ENCODE assay signal across 8 cellular contexts in the genomic region with DNA sequence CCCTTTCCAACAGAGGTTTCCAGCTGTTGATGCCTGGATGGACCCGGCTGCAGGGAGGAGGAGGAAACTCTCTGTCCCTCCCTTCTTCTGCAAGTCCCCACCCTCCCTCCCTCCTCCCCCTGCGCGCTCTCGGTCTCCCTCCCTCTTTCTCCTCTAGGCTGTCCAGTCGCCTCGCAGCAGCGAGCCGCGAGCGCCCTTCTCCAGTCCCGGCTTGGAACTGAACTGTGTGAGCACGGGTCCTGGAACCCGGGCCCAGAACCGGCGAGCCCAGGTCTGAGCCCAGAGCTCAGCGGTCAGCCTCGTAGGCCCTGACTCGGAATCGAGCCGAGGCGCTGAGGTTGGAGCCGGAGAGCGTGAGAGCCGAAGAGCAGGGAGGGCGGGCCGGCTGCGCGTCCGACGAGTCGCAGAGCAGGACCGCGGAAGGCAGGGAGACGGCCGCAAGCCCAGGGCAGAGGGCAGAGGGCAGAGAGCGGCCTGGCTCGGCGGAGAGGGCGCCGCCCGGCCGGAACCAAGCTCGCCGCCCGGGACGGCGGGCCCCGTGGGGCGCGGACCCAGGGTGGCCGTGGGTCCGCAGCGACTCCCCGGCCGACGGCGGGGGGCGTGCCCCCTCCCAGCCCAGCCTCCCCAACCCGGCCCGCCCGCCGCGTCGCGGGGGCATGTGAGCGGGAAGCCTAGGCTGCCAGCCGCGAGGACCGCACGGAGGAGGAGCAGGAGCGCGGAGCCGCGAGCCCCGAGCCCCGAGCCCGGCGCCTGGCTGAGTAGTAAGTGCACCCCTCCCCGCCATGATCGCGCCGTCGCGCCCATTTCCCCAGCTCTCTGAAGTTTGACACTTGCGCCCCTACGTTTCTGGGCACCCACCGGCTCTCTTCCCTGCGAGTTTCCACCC. TPM values are rescaled to one million over a fixed set of nuclear protein-coding genes. Genes with fewer than 3 reads are reported as not detected.
A peak's percentile ranks its signal among the peaks of the same experiment; 100 is the strongest.
DNase-seq lines count a peak whose midpoint lies in the region; ATAC-seq, FAIRE-seq and TF ChIP-seq lines count a peak whose summit lies in the region.

A gene (plus strand): TSS at position 165 of the 886 bp plus-strand sequence. CDS start 39,801 bp downstream, outside the sequence.

- TF ChIP-seq POLR2A in K562 (conservative IDR thresholded peaks at IDR 0.05): no peak
- TF ChIP-seq POLR2A in ovary (IDR thresholded peaks at IDR 0.05): peak; percentile 91

- no peak within 1 kb of the TSS for H3K27ac ChIP-seq in CD4-positive, alpha-beta T cell (ENCODE audit: low read depth, low read length)
- H3K27ac ChIP-seq in K562 (ENCODE audit: extremely low read depth, low read depth, low read length) (no peak within 1 kb of the TSS), right cardiac atrium (ENCODE audit: low read length) (peak within 1 kb of the TSS; percentile 86), ovary (peak within 1 kb of the TSS; percentile 87 to 89)

- H3K4me1 Mint-ChIP-seq in CD4-positive, alpha-beta T cell (ENCODE audit: low read depth): peaks cover 13% of the 10 kb centered on the region

- CTCF ChIA-PET in CD4-positive, alpha-beta T cell (lab: Charles Lee): no interaction called here
- CTCF ChIA-PET in K562 (lab: Yijun Ruan, JAX; ENCODE audit: low intra/inter-chr PET ratio): no interaction called here

- H3K79me2 ChIP-seq in K562 (ENCODE audit: control insufficient read depth, insufficient read depth, low read length): no peaks in the 10 kb centered on the region

- H3K9ac ChIP-seq in K562 (ENCODE audit: insufficient read depth in 1 of 2, low read depth in 2 of 2, low read length in 2 of 2): peak within 1 kb of the TSS in 1 of 2 experiments; percentile 66; a peak in 2 of 4 replicates

- in situ Hi-C loops in K562 (cut with MboI): no loop called here

- H3K27ac Mint-ChIP-seq in CD4-positive, alpha-beta T cell: no peak within 1 kb of the TSS

- peak within 1 kb of the TSS; percentile 35 for H3K4me3 ChIP-seq in K562
- H3K4me3 ChIP-seq in right cardiac atrium (ENCODE audit: low read length): peak within 1 kb of the TSS; percentile 89
- H3K4me3 ChIP-seq in ovary: peak within 1 kb of the TSS; percentile 70

- TF ChIP-seq CTCF in CD4-positive, alpha-beta T cell (IDR thresholded peaks at IDR 0.05): no peak
- TF ChIP-seq CTCF in K562 (IDR thresholded peaks at IDR 0.05 in 2 of 3, conservative IDR thresholded peaks at IDR 0.05 in 1 of 3; ENCODE audit: insufficient read depth in 2 of 3, low read depth in 1 of 3, low read length in 3 of 3) (peak in 1 of 3 experiments; percentile 42; a peak in 2 of 6 replicates), ovary (IDR thresholded peaks at IDR 0.05) (peak in 1 of 3 donors; percentile 15)

- H3K4me2 ChIP-seq in K562 (ENCODE audit: insufficient read depth, low read length): peak within 1 kb of the TSS; percentile 53; the same call in 1 of the 2 replicates

- H3K27me3 Mint-ChIP-seq in CD4-positive, alpha-beta T cell: peaks cover 95% of the 10 kb centered on the region

- H3K4me1 ChIP-seq in K562 (replicated peaks in 1 of 2; ENCODE audit: control insufficient read depth in 2 of 2, insufficient read depth in 2 of 2, low read length in 2 of 2) (peaks cover 0 to 23% of the 10 kb centered on the region in 2 experiments; a peak in 2 of 5 replicates), right cardiac atrium (ENCODE audit: control insufficient read depth, insufficient read depth, low read length) (peaks cover 4% of the 10 kb centered on the region), ovary (ENCODE audit: insufficient read depth) (peaks cover 5% of the 10 kb centered on the region)

- no TSS peak for BruUV-seq in K562 (replicated peaks; lab: Mats Ljungman, UMichigan)

- H3K27me3 ChIP-seq in CD4-positive, alpha-beta T cell (ENCODE audit: control insufficient read depth, insufficient read depth, low read length): peaks cover 34% of the 10 kb centered on the region
- H3K27me3 ChIP-seq in K562 (ENCODE audit: control insufficient read depth in 2 of 2, insufficient read depth in 2 of 2, low read length in 2 of 2) (peaks cover 24 to 79% of the 10 kb centered on the region in 2 experiments; a peak in 3 of 5 replicates), right cardiac atrium (ENCODE audit: control insufficient read depth, insufficient read depth) (no peaks in the 10 kb centered on the region), ovary (no peaks in the 10 kb centered on the region)

- no peaks in the 10 kb centered on the region for H3K36me3 Mint-ChIP-seq in CD4-positive, alpha-beta T cell (ENCODE audit: low read depth)

- no peaks in the 10 kb centered on the region for H3K9me1 ChIP-seq in K562 (ENCODE audit: control insufficient read depth, insufficient read depth, low read length)

- no peak for FAIRE-seq in K562 (lab: Jason Lieb, UNC)

- TF ChIP-seq EP300 in K562 (IDR thresholded peaks at IDR 0.05; ENCODE audit: low read length) (no peak), ovary (IDR thresholded peaks at IDR 0.05) (no peak)

- H3K4me3 Mint-ChIP-seq in CD4-positive, alpha-beta T cell: peak within 1 kb of the TSS; percentile 84

- H3K9me3 ChIP-seq in CD4-positive, alpha-beta T cell (ENCODE audit: control insufficient read depth, low read length): no peaks in the 10 kb centered on the region
- no peaks in the 10 kb centered on the region for H3K9me3 ChIP-seq in K562 (replicated peaks; ENCODE audit: control insufficient read depth, insufficient read depth, low read depth, low read length)
- H3K9me3 ChIP-seq in right cardiac atrium (ENCODE audit: control insufficient read depth, low read length): no peaks in the 10 kb centered on the region
- no peaks in the 10 kb centered on the region for H3K9me3 ChIP-seq in ovary

- peaks cover 6% of the 10 kb centered on the region; the same call in 1 of the 2 replicates for H4K20me1 ChIP-seq in K562 (replicated peaks; ENCODE audit: control insufficient read depth, insufficient read depth, low read length)

- 10% methylated on average over 43 of the region's 88 CpGs for WGBS in K562 (ENCODE audit: insufficient coverage, low coverage, missing lambda C conversion rate)
- WGBS in right cardiac atrium: under 1% methylated on average over 88 of the region's 88 CpGs
- WGBS in ovary, 3 donors: 0 to 1% (median 0%) methylated on average over 46 to 88 of the region's 88 CpGs

- 0 out of 4 replicates have a peak, but pooled peaks of 1 of the 2 experiments have one; percentile 24 for TF ChIP-seq RAD21 in K562 (CRISPR knock-in tag; conservative IDR thresholded peaks at IDR 0.05 in 1 of 2, IDR thresholded peaks at IDR 0.05 in 1 of 2)

- H3K9me3 Mint-ChIP-seq in CD4-positive, alpha-beta T cell: peaks cover 2% of the 10 kb centered on the region

- intact Hi-C loops in CD4-positive, alpha-beta T cell (cut with DNase I, micrococcal nuclease): no loop called here
- intact Hi-C loops in K562 (cut with micrococcal nuclease): no loop called here
- intact Hi-C loops in right cardiac atrium (cut with DNase I): loop anchor here in 1 of 4 donors (5.0 kb wide), 1 partner anchor 54 kb away; no protein-coding TSS in a partner anchor
- intact Hi-C loops in ovary (cut with DNase I): loop anchor here in 1 of 4 donors (10.0 kb wide), 1 partner anchor 52 kb away; no protein-coding TSS in a partner anchor

- POLR2A ChIA-PET in CD4-positive, alpha-beta T cell (lab: Charles Lee): no interaction called here
- POLR2A ChIA-PET in K562 (lab: Yijun Ruan, JAX): interaction anchor here (1.1 kb wide), 1 partner anchor 27 kb away, joined by 3 read pairs; no protein-coding TSS in a partner anchor

- peak; percentile 34 for ATAC-seq in CD4-positive, alpha-beta T cell (ENCODE audit: poor library complexity)
- ATAC-seq in K562 (peak; percentile 96), right cardiac atrium (peak; percentile 84 to 89), GM18498 (IDR thresholded peaks at IDR 0.05; ENCODE audit: unreplicated experiment) (no peak), GM21576 (IDR thresholded peaks at IDR 0.05; ENCODE audit: unreplicated experiment) (no peak)

- H3K36me3 ChIP-seq in K562 (ENCODE audit: control insufficient read depth, insufficient read depth, low read length) (no peaks in the 10 kb centered on the region), ovary (no peaks in the 10 kb centered on the region)

- peak within 1 kb of the TSS; percentile 74 for H2AFZ ChIP-seq in K562 (ENCODE audit: low read depth, low read length)

- DNase-seq in CD4-positive, alpha-beta T cell: no peak
- DNase-seq in HuH-7.5 (ENCODE audit: low spot score) (peak; percentile 89), RKO (ENCODE audit: low spot score) (peak; percentile 84), K562 (ENCODE audit: extremely low read depth in 1 of 4, low spot score in 3 of 4) (peak; percentile 67 to 74 (median 70)), right cardiac atrium (peak; percentile 89 to 96 (median 95)), ovary (peak; percentile 84 to 89 (median 88))

RNA-seq across cellular contexts. Expression of the gene that starts here (rescaled TPM):
- total RNA-seq in CD4-positive, alpha-beta T cell: 1 to 10 TPM; 1.8 to 1.9 TPM
- total RNA-seq in K562 (2011; cell fraction: chromatin; rRNA removed; ENCODE audit: low replicate concordance): 0.12 TPM in 1 of 2 replicates, not detected in the other
- total RNA-seq in K562 (2011; cell fraction: nucleolus; rRNA removed): 0.13 TPM in 1 of 2 replicates, not detected in the other
- not detected in 2 replicates for total RNA-seq in K562 (2011; cell fraction: nucleoplasm; rRNA removed)
- not detected in 2 replicates for total RNA-seq in K562 (2014; rRNA removed)
- not detected in 2 replicates for total RNA-seq in K562 (2014; rRNA removed; fragmentation: Illumina TruSeq; extraction: Trizol)
- not detected in 2 replicates for total RNA-seq in K562 (2015; rRNA removed; fragmentation: Illumina TruSeq; extraction: Trizol)
- total RNA-seq in K562 (2021): 0.25 and 0.35 TPM in 2 replicates
- 0.06 and 0.11 TPM in 2 replicates for polyA plus RNA-seq in K562 (2011; rRNA removed)
- 0.10 and 0.16 TPM in 2 replicates for polyA plus RNA-seq in K562 (2011; cell fraction: cytosol; rRNA removed)
- 0.13 and 0.31 TPM in 2 replicates for polyA plus RNA-seq in K562 (2011; cell fraction: nucleus; rRNA removed)
- 0.08 and 0.32 TPM in 2 replicates for polyA plus RNA-seq in K562 (2012)
- polyA plus RNA-seq in K562 (2014; fragmentation: Illumina TruSeq; extraction: Trizol): 0.03 TPM in 1 of 2 replicates, not detected in the other
- polyA plus RNA-seq in K562 (2014; fragmentation: Nextera tagmentation; extraction: Ambion mirVana): not detected
- polyA plus RNA-seq in K562 (2014; rRNA removed): 0.07 TPM in 1 of 2 replicates, not detected in the other
- polyA minus RNA-seq in K562 (2011; rRNA and poly(A)+ RNA removed): 0.11 and 0.21 TPM in 2 replicates
- 2.0 TPM in 1 of 2 replicates, not detected in the other for polyA minus RNA-seq in K562 (2011; cell fraction: cytosol; rRNA and poly(A)+ RNA removed)
- under 0.01 and 0.11 TPM in 2 replicates for polyA minus RNA-seq in K562 (2011; cell fraction: nucleus; rRNA and poly(A)+ RNA removed)
- total RNA-seq in right cardiac atrium: 10 to 100 TPM; 11.4 to 17.9 (median 12.6) TPM
- 9.4 TPM for polyA plus RNA-seq in right cardiac atrium
- total RNA-seq in ovary: 10 to 100 TPM; 12.0 to 43.0 (median 27.2) TPM
- 10 to 100 TPM; 16.4 to 20.8 TPM for polyA plus RNA-seq in ovary

Comparison
In these comparisons a context has a peak if more than half of its experiments do, and no peak if none do; other contexts are left out.
1. RNA of the gene that starts here (total RNA-seq): 12.0 to 43.0 TPM in ovary and 11.4 to 17.9 TPM in right cardiac atrium; 1.8 to 1.9 TPM in CD4-positive, alpha-beta T cell and 0.12 to 0.35 TPM in K562; every median in the first group is over 4 times any median in the second.
2. ATAC-seq: peak in CD4-positive, alpha-beta T cell (single experiment), K562 (single experiment) and right cardiac atrium (2 of 2); none in GM18498 (single experiment) and GM21576 (single experiment).
3. DNase-seq: peak in HuH-7.5 (single experiment), RKO (single experiment), K562 (4 of 4), right cardiac atrium (3 of 3) and ovary (5 of 5); none in CD4-positive, alpha-beta T cell (0 of 10).
4. H3K27ac ChIP-seq: peak in right cardiac atrium (single experiment) and ovary (2 of 2); none in CD4-positive, alpha-beta T cell (single experiment) and K562 (single experiment).
5. H3K4me3 ChIP-seq: peak in every context shown above with its lines; median percentile 89 in right cardiac atrium; 70 in ovary; 35 in K562.